Comparison of ENCODE assay signal across 1 cellular context in genomic region chr2:12754643-12755042, GRCh38.
TF ChIP-seq lines count a peak whose summit lies in the region.

No MANE protein-coding gene starts in this region.

TF ChIP-seq in H1, 55 proteins besides CTCF, POLR2A, EP300 and RAD21:
- TF ChIP-seq CHD7 (IDR thresholded peaks at IDR 0.05; ENCODE audit: insufficient replicate concordance, low read length) (no peak), ATF2 (IDR thresholded peaks at IDR 0.05; ENCODE audit: low read length) (no peak), RNF2 (IDR thresholded peaks at IDR 0.05; ENCODE audit: borderline replicate concordance, low read depth, low read length, missing control alignments, poor library complexity, severe bottlenecking) (no peak), POU5F1 (IDR thresholded peaks at IDR 0.05; ENCODE audit: low read depth, low read length) (peak; percentile 86)
